ENCODE assay signal across 23 cellular contexts in genomic region chr15:93985173-93985572, GRCh38.
"Had no signal": no experiment of that assay in that cellular context is flagged by ENCODE, and none has a peak within 500 bp of the region (broad histone marks: within the 10 kb centered on the region; RNA-seq: fewer than 3 reads in every experiment).

No MANE protein-coding gene starts in this region.

- DNase-seq: colonic mucosa; dermis blood vessel endothelial cell; esophagus squamous epithelium; foreskin fibroblast; left lung; lower lobe of right lung; nephron progenitor cell; nucleus accumbens; right cardiac atrium; small intestine; stimulated activated CD4-positive, alpha-beta T cell treated with anti-CD3 and anti-CD28 coated beads, Interleukin-12 subunit alpha, Interleukin-12 subunit beta, amount 100 ng/mL, for 4 hours; stimulated activated CD4-positive, alpha-beta T cell treated with anti-CD3 and anti-CD28 coated beads, Interleukin-4, amount 100 ng/mL, for 1 hour; stimulated activated CD8-positive, alpha-beta memory T cell treated with anti-CD3 and anti-CD28 coated beads, Interleukin-4, amount 100 ng/mL, for 48 hours; stimulated activated naive CD8-positive, alpha-beta T cell treated with anti-CD3 and anti-CD28 coated beads, Interleukin-15, Interleukin-2, amounts not matched to agents 100 U/mL and 50 U/mL, for 24 hours; thyroid gland had no signal

- H3K4me1 Mint-ChIP-seq: memory B cell had no signal

- H3K36me3 Mint-ChIP-seq: immature natural killer cell; memory B cell; mesothelial cell of epicardium; stimulated activated effector memory CD8-positive, alpha-beta T cell treated with anti-CD3 and anti-CD28 coated beads, Interleukin-12 subunit alpha, Interleukin-12 subunit beta, amount 100 ng/mL, for 72 hours; type B pancreatic cell had no signal

- H3K27ac ChIP-seq: colonic mucosa, left lung, lower lobe of right lung, pancreas, suprapubic skin, thyroid gland had no signal

- H3K36me3 ChIP-seq: colonic mucosa, esophagus squamous epithelium, left lung, lower lobe of right lung, pancreas, suprapubic skin, thyroid gland had no signal

- ATAC-seq: left lung; lower lobe of right lung; right cardiac atrium; stimulated activated effector memory CD8-positive, alpha-beta T cell treated with anti-CD3 and anti-CD28 coated beads, Interleukin-12 subunit alpha, Interleukin-12 subunit beta, amount 100 ng/mL, for 72 hours; stimulated activated naive CD8-positive, alpha-beta T cell treated with anti-CD3 and anti-CD28 coated beads, Interleukin-15, Interleukin-2, amounts not matched to agents 100 U/mL and 50 U/mL, for 24 hours had no signal

- H3K4me1 ChIP-seq: colonic mucosa, left lung, pancreas, thyroid gland had no signal

- H3K9me3 Mint-ChIP-seq: immature natural killer cell; mesothelial cell of epicardium; nephron progenitor cell; stimulated activated effector memory CD8-positive, alpha-beta T cell treated with anti-CD3 and anti-CD28 coated beads, Interleukin-12 subunit alpha, Interleukin-12 subunit beta, amount 100 ng/mL, for 72 hours had no signal

- H3K9me3 ChIP-seq: colonic mucosa, esophagus squamous epithelium, left lung, lower lobe of right lung, pancreas, suprapubic skin, thyroid gland had no signal

- H3K27ac Mint-ChIP-seq: memory B cell; mesothelial cell of epicardium; nephron progenitor cell; progenitor cell of endocrine pancreas; stimulated activated effector memory CD8-positive, alpha-beta T cell treated with anti-CD3 and anti-CD28 coated beads, Interleukin-12 subunit alpha, Interleukin-12 subunit beta, amount 100 ng/mL, for 72 hours; type B pancreatic cell had no signal

- H3K4me3 ChIP-seq: colonic mucosa, esophagus squamous epithelium, left lung, lower lobe of right lung, pancreas, suprapubic skin, thyroid gland had no signal

- H3K4me3 Mint-ChIP-seq: memory B cell; mesothelial cell of epicardium; nephron progenitor cell; stimulated activated effector memory CD8-positive, alpha-beta T cell treated with anti-CD3 and anti-CD28 coated beads, Interleukin-12 subunit alpha, Interleukin-12 subunit beta, amount 100 ng/mL, for 72 hours; type B pancreatic cell had no signal

- H3K27me3 ChIP-seq: colonic mucosa, esophagus squamous epithelium, left lung, suprapubic skin, thyroid gland had no signal
